In genomic region chr3:175274474-175275218, GRCh38 we compare ENCODE assay signal across 13 cellular contexts.
DNase-seq lines count a peak whose midpoint lies in the region; ATAC-seq and TF ChIP-seq lines count a peak whose summit lies in the region.
"Had no signal": no experiment of that assay in that cellular context is flagged by ENCODE, and none has a peak within 500 bp of the region (broad histone marks: within the 10 kb centered on the region; RNA-seq: fewer than 3 reads in every experiment).

No MANE protein-coding gene starts in this region.

- no peaks in the 10 kb centered on the region for H3K36me3 ChIP-seq in tibial nerve
- H3K36me3 ChIP-seq: neural progenitor cell had no signal

- TF ChIP-seq EP300 in tibial nerve (IDR thresholded peaks at IDR 0.05) = no peak

- no peak overlapping the region for H3K27ac ChIP-seq in tibial nerve
- H3K27ac ChIP-seq: dorsolateral prefrontal cortex, foreskin keratinocyte, neural progenitor cell had no signal

- H3K9me3 Mint-ChIP-seq in activated CD4-positive, alpha-beta T cell treated with anti-CD3 and anti-CD28 coated beads, Interleukin-2, amount 10 ng/mL, durations not matched to agents 7 days and 5 days = no peaks in the 10 kb centered on the region
- H3K9me3 Mint-ChIP-seq: neural progenitor cell, type B pancreatic cell had no signal

- 81 to 87% methylated on average over 1 of the region's 1 CpG for WGBS in tibial nerve, 2 donors

- no peaks in the 10 kb centered on the region for H3K27me3 ChIP-seq in tibial nerve
- H3K27me3 ChIP-seq: dorsolateral prefrontal cortex, foreskin keratinocyte, neural progenitor cell had no signal

- H3K27me3 Mint-ChIP-seq in activated CD4-positive, alpha-beta T cell treated with anti-CD3 and anti-CD28 coated beads, Interleukin-2, amount 10 ng/mL, durations not matched to agents 7 days and 5 days = no peaks in the 10 kb centered on the region
- H3K27me3 Mint-ChIP-seq: type B pancreatic cell had no signal

- TF ChIP-seq CTCF in epithelial cell of esophagus (IDR thresholded peaks at IDR 0.05; ENCODE audit: insufficient read depth, low read depth, low read length, missing control alignments) (no peak), tibial nerve (IDR thresholded peaks at IDR 0.05) (no peak)

- ATAC-seq in GM21619 (IDR thresholded peaks at IDR 0.05; ENCODE audit: unreplicated experiment) = peak; percentile 25
- ATAC-seq in HG03442 (IDR thresholded peaks at IDR 0.05; ENCODE audit: unreplicated experiment) = peak; percentile 46
- ATAC-seq: foreskin keratinocyte had no signal

- POLR2A ChIA-PET in activated CD4-positive, alpha-beta T cell treated with anti-CD3 and anti-CD28 coated beads, Interleukin-2, amount 10 ng/mL, durations not matched to agents 7 days and 5 days (lab: Charles Lee) = no interaction called here

- DNase-seq in NCI-H2029 treated with DMSO at 0.1 percent for 48 hours (lab: John Stamatoyannopoulos, UW) (peak; percentile 91), NCI-H2029 (lab: John Stamatoyannopoulos, UW) (no peak), epithelial cell of esophagus (ENCODE audit: low read depth) (peak; percentile 34), GDM1 (lab: John Stamatoyannopoulos, UW) (no peak), tibial nerve (ENCODE audit: low spot score in 2 of 2) (no peak)
- no peak for DNase-seq in activated CD4-positive, alpha-beta T cell treated with anti-CD3 and anti-CD28 coated beads, Interleukin-2, amount 10 ng/mL, durations not matched to agents 7 days and 5 days
- DNase-seq: ACHN, dorsolateral prefrontal cortex, foreskin keratinocyte had no signal

- no peak overlapping the region for H3K4me3 ChIP-seq in epithelial cell of esophagus (ENCODE audit: low read length)
- H3K4me3 ChIP-seq in tibial nerve = no peak overlapping the region
- H3K4me3 ChIP-seq: dorsolateral prefrontal cortex, neural progenitor cell had no signal

- CTCF ChIA-PET in activated CD4-positive, alpha-beta T cell treated with anti-CD3 and anti-CD28 coated beads, Interleukin-2, amount 10 ng/mL, durations not matched to agents 7 days and 5 days (lab: Charles Lee) = no interaction called here

- no peak overlapping the region for H3K27ac Mint-ChIP-seq in activated CD4-positive, alpha-beta T cell treated with anti-CD3 and anti-CD28 coated beads, Interleukin-2, amount 10 ng/mL, durations not matched to agents 7 days and 5 days
- H3K27ac Mint-ChIP-seq: neural progenitor cell, type B pancreatic cell had no signal

- H3K4me3 Mint-ChIP-seq in activated CD4-positive, alpha-beta T cell treated with anti-CD3 and anti-CD28 coated beads, Interleukin-2, amount 10 ng/mL, durations not matched to agents 7 days and 5 days = no peak overlapping the region
- H3K4me3 Mint-ChIP-seq: neural progenitor cell, type B pancreatic cell had no signal

- TF ChIP-seq POLR2A in tibial nerve (IDR thresholded peaks at IDR 0.05) = no peak

- no peaks in the 10 kb centered on the region for H3K9me3 ChIP-seq in tibial nerve

- H3K4me1 Mint-ChIP-seq in activated CD4-positive, alpha-beta T cell treated with anti-CD3 and anti-CD28 coated beads, Interleukin-2, amount 10 ng/mL, durations not matched to agents 7 days and 5 days = no peaks in the 10 kb centered on the region

- H3K4me1 ChIP-seq in tibial nerve = no peaks in the 10 kb centered on the region
- H3K4me1 ChIP-seq: foreskin keratinocyte, neural progenitor cell had no signal

- no peaks in the 10 kb centered on the region for H3K36me3 Mint-ChIP-seq in activated CD4-positive, alpha-beta T cell treated with anti-CD3 and anti-CD28 coated beads, Interleukin-2, amount 10 ng/mL, durations not matched to agents 7 days and 5 days (ENCODE audit: low read depth)
- H3K36me3 Mint-ChIP-seq: neural progenitor cell, type B pancreatic cell had no signal

Comparison
In these comparisons a context has a peak if more than half of its experiments do, and no peak if none do; other contexts are left out.
1. DNase-seq: peak in NCI-H2029 treated with DMSO at 0.1 percent for 48 hours (single experiment) and epithelial cell of esophagus (single experiment); none in NCI-H2029 (single experiment), activated CD4-positive, alpha-beta T cell treated with anti-CD3 and anti-CD28 coated beads, Interleukin-2, amount 10 ng/mL, durations not matched to agents 7 days and 5 days (single experiment), GDM1 (single experiment) and tibial nerve (0 of 2).